In genomic region chr11:67264260-67264659, GRCh38 we compare ENCODE assay signal across 14 cellular contexts. TPM values are rescaled to one million over a fixed set of nuclear protein-coding genes. Genes with fewer than 3 reads are reported as not detected.
DNase-seq lines count a peak whose midpoint lies in the region; ATAC-seq and TF ChIP-seq lines count a peak whose summit lies in the region.
"Had no signal": no experiment of that assay in that cellular context is flagged by ENCODE, and none has a peak within 500 bp of the region (broad histone marks: within the 10 kb centered on the region; RNA-seq: fewer than 3 reads in every experiment).

No MANE protein-coding gene starts in this region.

- H3K4me1 Mint-ChIP-seq in T-helper 1 cell treated with Interleukin-12 subunit alpha and Interleukin-12 subunit beta and Interleukin-4 antibody, amounts not matched to agents 30 μg/mL and 1 μg/mL, for 36 hours (ENCODE audit: low read depth) = peaks cover 61% of the 10 kb centered on the region
- peaks cover 56% of the 10 kb centered on the region for H3K4me1 Mint-ChIP-seq in brain
- H3K4me1 Mint-ChIP-seq in neural crest cell = peaks cover 42% of the 10 kb centered on the region

- H3K9me3 Mint-ChIP-seq in T-helper 1 cell treated with Interleukin-12 subunit alpha and Interleukin-12 subunit beta and Interleukin-4 antibody, amounts not matched to agents 30 μg/mL and 1 μg/mL, for 36 hours = no peaks in the 10 kb centered on the region
- H3K9me3 Mint-ChIP-seq in brain = peaks cover 0 to 6% (median 0%) of the 10 kb centered on the region in 5 experiments
- no peaks in the 10 kb centered on the region for H3K9me3 Mint-ChIP-seq in neural crest cell

- peak overlapping the region; percentile 75 for H3K27ac ChIP-seq in KOPT-K1 (ENCODE audit: low read depth, low read length, poor library complexity, severe bottlenecking)
- H3K27ac ChIP-seq: Peyer's patch had no signal

- no peak for TF ChIP-seq CTCF in brain (conservative IDR thresholded peaks at IDR 0.05)
- no peak for TF ChIP-seq CTCF in neural crest cell (conservative IDR thresholded peaks at IDR 0.05)

- peaks cover 22% of the 10 kb centered on the region for H3K36me3 Mint-ChIP-seq in T-helper 1 cell treated with Interleukin-12 subunit alpha and Interleukin-12 subunit beta and Interleukin-4 antibody, amounts not matched to agents 30 μg/mL and 1 μg/mL, for 36 hours (ENCODE audit: low read depth)
- H3K36me3 Mint-ChIP-seq in brain (no peaks in the 10 kb centered on the region), neural crest cell (ENCODE audit: low read depth) (peaks cover 4% of the 10 kb centered on the region)

- H3K4me3 Mint-ChIP-seq in T-helper 1 cell treated with Interleukin-12 subunit alpha and Interleukin-12 subunit beta and Interleukin-4 antibody, amounts not matched to agents 30 μg/mL and 1 μg/mL, for 36 hours = peak overlapping the region; percentile 70
- H3K4me3 Mint-ChIP-seq in brain (peak overlapping the region in 4 of 5 experiments; percentile 55 to 83 (median 72)), neural crest cell (peak overlapping the region; percentile 91)

- no peaks in the 10 kb centered on the region for H3K27me3 Mint-ChIP-seq in T-helper 1 cell treated with Interleukin-12 subunit alpha and Interleukin-12 subunit beta and Interleukin-4 antibody, amounts not matched to agents 30 μg/mL and 1 μg/mL, for 36 hours (ENCODE audit: low read depth)
- H3K27me3 Mint-ChIP-seq in brain (peaks cover 15% of the 10 kb centered on the region), neural crest cell (ENCODE audit: low read depth) (peaks cover 3% of the 10 kb centered on the region)

- no peaks in the 10 kb centered on the region for H3K9me3 ChIP-seq in KOPT-K1 (ENCODE audit: insufficient read depth, low read length, poor library complexity, severe bottlenecking)
- H3K9me3 ChIP-seq: Peyer's patch, tibial artery had no signal

- ATAC-seq in GM19035 (IDR thresholded peaks at IDR 0.05; ENCODE audit: unreplicated experiment) = no peak

- DNase-seq in T-helper 1 cell (no peak), neural crest cell (ENCODE audit: low read depth, low spot score) (no peak), GM19240 (ENCODE audit: insufficient read length, low spot score) (no peak)
- DNase-seq in stimulated activated naive CD4-positive, alpha-beta T cell (lab: John Stamatoyannopoulos, UW) = no peak
- DNase-seq: 8988T; activated CD4-positive, alpha-beta T cell treated with anti-CD3 and anti-CD28 coated beads for 4 hours; NCI-H2029 treated with DMSO at 0.1 percent for 48 hours; NCI-H748 treated with DMSO at 0.1 percent for 48 hours; Peyer's patch; tibial artery had no signal

- peak overlapping the region; percentile 88 for H3K27ac Mint-ChIP-seq in T-helper 1 cell treated with Interleukin-12 subunit alpha and Interleukin-12 subunit beta and Interleukin-4 antibody, amounts not matched to agents 30 μg/mL and 1 μg/mL, for 36 hours
- H3K27ac Mint-ChIP-seq in brain = peak overlapping the region in 4 of 5 experiments; percentile 33 to 69 (median 44)
- no peak overlapping the region for H3K27ac Mint-ChIP-seq in neural crest cell (ENCODE audit: unreplicated experiment)

- H3K36me3 ChIP-seq in KOPT-K1 (ENCODE audit: insufficient read depth, low read length) = peaks cover 22% of the 10 kb centered on the region

RNA-seq across cellular contexts. Expression of gene GRK2, which starts 2.0 kb away (rescaled TPM):
- polyA plus RNA-seq in brain (ENCODE audit: insufficient read depth, low read depth, low replicate concordance) = 92.8 TPM
- total RNA-seq in neural crest cell = 51.3 and 55.1 TPM in 2 replicates

RNA-seq across cellular contexts. Expression of gene ANKRD13D, which starts 24.8 kb away (rescaled TPM):
- polyA plus RNA-seq in brain (ENCODE audit: insufficient read depth, low read depth, low replicate concordance) = 35.3 TPM
- 58.9 and 71.8 TPM in 2 replicates for total RNA-seq in neural crest cell

RNA-seq across cellular contexts. Expression of gene SSH3, which starts 39.1 kb away (rescaled TPM):
- 10.2 TPM for polyA plus RNA-seq in brain (ENCODE audit: insufficient read depth, low read depth, low replicate concordance)
- 3.0 and 3.3 TPM in 2 replicates for total RNA-seq in neural crest cell
